In genomic region chr17:57455063-57455914, GRCh38 we compare ENCODE assay signal across 8 cellular contexts.
DNase-seq lines count a peak whose midpoint lies in the region; ATAC-seq and TF ChIP-seq lines count a peak whose summit lies in the region.

No MANE protein-coding gene starts in this region.

- no peaks in the 10 kb centered on the region for H3K27me3 Mint-ChIP-seq in activated B cell treated with CpG ODN at 0.5 μM for 24 hours
- H3K27me3 Mint-ChIP-seq in Calu3 (ENCODE audit: unreplicated experiment), result no peaks in the 10 kb centered on the region

- H3K4me3 Mint-ChIP-seq in activated B cell treated with CpG ODN at 0.5 μM for 24 hours, result peak overlapping the region; percentile 61
- no peak overlapping the region for H3K4me3 Mint-ChIP-seq in Calu3 (ENCODE audit: low read depth, unreplicated experiment)

- ATAC-seq in GM19035 (IDR thresholded peaks at IDR 0.05; ENCODE audit: unreplicated experiment), result peak; percentile 75
- peak; percentile 65 for ATAC-seq in HG03108 (IDR thresholded peaks at IDR 0.05; ENCODE audit: unreplicated experiment)
- peak; percentile 74 for ATAC-seq in activated B cell treated with CpG ODN at 0.5 μM for 24 hours (ENCODE audit: low read depth)

- H3K36me3 Mint-ChIP-seq in activated B cell treated with CpG ODN at 0.5 μM for 24 hours (ENCODE audit: low read depth), result peaks cover 12% of the 10 kb centered on the region
- peaks cover 6% of the 10 kb centered on the region for H3K36me3 Mint-ChIP-seq in Calu3 (ENCODE audit: insufficient read depth, unreplicated experiment)

- POLR2A ChIA-PET in activated B cell treated with CpG ODN at 0.5 μM for 24 hours (lab: Charles Lee), result interaction anchor here (0.8 to 1.3 kb wide), 6 partner anchors 10 to 198 kb away, joined by 3 to 6 read pairs (median 4); no protein-coding TSS in a partner anchor

- intact Hi-C loops in activated B cell treated with CpG ODN at 0.5 μM for 24 hours (cut with micrococcal nuclease), result no loop called here
- intact Hi-C loops in head of caudate nucleus (cut with DNase I), result no loop called here
- intact Hi-C loops in Calu3 (cut with micrococcal nuclease; ENCODE audit: unreplicated experiment), result no loop called here

- TF ChIP-seq CTCF in activated B cell treated with CpG ODN at 0.5 μM for 24 hours (IDR thresholded peaks at IDR 0.05) (no peak), Calu3 (IDR thresholded peaks at IDR 0.05; ENCODE audit: unreplicated experiment) (no peak)

- no TSS peak for BruUV-seq in Calu3 (replicated peaks; lab: Mats Ljungman, UMichigan)

- CTCF ChIA-PET in activated B cell treated with CpG ODN at 0.5 μM for 24 hours (lab: Charles Lee) (interaction anchor here (0.6 to 1.7 kb wide), 3 partner anchors 205 to 217 kb away, joined by 3 to 6 read pairs (median 5); no protein-coding TSS in a partner anchor), Calu3 (lab: Charles Lee) (no interaction called here)

- peak overlapping the region; percentile 69 for H3K27ac Mint-ChIP-seq in activated B cell treated with CpG ODN at 0.5 μM for 24 hours
- no peak overlapping the region for H3K27ac Mint-ChIP-seq in Calu3 (ENCODE audit: unreplicated experiment)

- H3K9me3 Mint-ChIP-seq in activated B cell treated with CpG ODN at 0.5 μM for 24 hours (no peaks in the 10 kb centered on the region), Calu3 (ENCODE audit: low read depth, unreplicated experiment) (no peaks in the 10 kb centered on the region)

- H3K4me1 Mint-ChIP-seq in activated B cell treated with CpG ODN at 0.5 μM for 24 hours (peaks cover 53% of the 10 kb centered on the region), Calu3 (ENCODE audit: low read depth, unreplicated experiment) (peaks cover 6% of the 10 kb centered on the region)

- peak; percentile 57 for DNase-seq in A172 (ENCODE audit: low spot score)
- DNase-seq in activated B cell treated with CpG ODN at 0.5 μM for 24 hours, result no peak
- peak in 26 of 42 donors; percentile 19 to 74 (median 48) for DNase-seq in head of caudate nucleus
- peak; percentile 34 for DNase-seq in superior temporal gyrus (ENCODE audit: extremely low spot score)
- no peak for DNase-seq in Calu3
- DNase-seq in NCI-H345 treated with DMSO at 0.1 percent for 48 hours (lab: John Stamatoyannopoulos, UW; ENCODE audit: unreplicated experiment), result no peak

Comparison
In these comparisons a context has a peak if more than half of its experiments do, and no peak if none do; other contexts are left out.
1. DNase-seq: peak in A172 (single experiment), head of caudate nucleus (26 of 42) and superior temporal gyrus (single experiment); none in activated B cell treated with CpG ODN at 0.5 μM for 24 hours (single experiment), Calu3 (single experiment) and NCI-H345 treated with DMSO at 0.1 percent for 48 hours (single experiment).
2. Peak in every context shown above with its lines, with median percentiles within 50 percentile points of each other: ATAC-seq.